Comparison of ENCODE assay signal across 17 cellular contexts in genomic region chr4:53671757-53672156, GRCh38.
A peak's percentile ranks its signal among the peaks of the same experiment; 100 is the strongest.
DNase-seq lines count a peak whose midpoint lies in the region; ATAC-seq, FAIRE-seq and TF ChIP-seq lines count a peak whose summit lies in the region.
"Had no signal": no experiment of that assay in that cellular context is flagged by ENCODE, and none has a peak within 500 bp of the region (broad histone marks: within the 10 kb centered on the region; RNA-seq: fewer than 3 reads in every experiment).

No MANE protein-coding gene starts in this region.

- TF ChIP-seq CTCF in right lobe of liver (IDR thresholded peaks at IDR 0.05), result no peak

- no peaks in the 10 kb centered on the region for H3K27me3 ChIP-seq in right lobe of liver
- H3K27me3 ChIP-seq: BE2C had no signal

- 6% methylated on average over 2 of the region's 2 CpGs for WGBS in right lobe of liver (ENCODE audit: insufficient coverage, low coverage, low lambda C conversion rate, missing lambda C conversion rate)

- FAIRE-seq in GM12891 (lab: Jason Lieb, UNC), result no peak
- FAIRE-seq: G401.6 had no signal

- H3K4me3 ChIP-seq in right lobe of liver, result no peak overlapping the region
- H3K4me3 ChIP-seq: HAP-1 had no signal

- no peak for TF ChIP-seq POLR2A in right lobe of liver (IDR thresholded peaks at IDR 0.05)
- no peak for TF ChIP-seq POLR2A in GM12891 (IDR thresholded peaks at IDR 0.05; ENCODE audit: low read depth, low read length)

- ATAC-seq in right lobe of liver (peak; percentile 96 to 99 (median 98)), GM21423 (IDR thresholded peaks at IDR 0.05; ENCODE audit: unreplicated experiment) (no peak)
- ATAC-seq: activated CD8-positive, alpha-beta memory T cell treated with anti-CD3 and anti-CD28 coated beads, Interleukin-2, amount 10 ng/mL, durations not matched to agents 7 days and 5 days; activated T-helper 17 cell treated with anti-CD3 and anti-CD28 coated beads, Interleukin-2, amount 50 U/mL, for 72 hours had no signal

- H3K27ac ChIP-seq in right lobe of liver, result no peak overlapping the region
- H3K27ac ChIP-seq: RWPE1 had no signal

- DNase-seq in NCI-H1694 treated with DMSO at 0.1 percent for 48 hours (lab: John Stamatoyannopoulos, UW) (peak; percentile 8), NCI-H1694 (lab: John Stamatoyannopoulos, UW) (no peak), NCI-H1930 (lab: John Stamatoyannopoulos, UW) (peak; percentile 30 to 35), NCI-H774 (lab: John Stamatoyannopoulos, UW) (peak; percentile 81), right lobe of liver (peak; percentile 46 to 77 (median 64)), GM12891 (ENCODE audit: insufficient read length, low spot score) (no peak), T-helper 1 cell (no peak)
- DNase-seq: activated CD8-positive, alpha-beta memory T cell treated with anti-CD3 and anti-CD28 coated beads, Interleukin-2, amount 10 ng/mL, durations not matched to agents 7 days and 5 days; BE2C; foreskin melanocyte; stimulated activated CD8-positive, alpha-beta memory T cell treated with anti-CD3 and anti-CD28 coated beads, Interleukin-4, amount 100 ng/mL, for 48 hours; SW 1271 had no signal

- H3K9me3 ChIP-seq in right lobe of liver, result no peaks in the 10 kb centered on the region
- H3K9me3 ChIP-seq: BE2C, HAP-1 had no signal

- H3K36me3 ChIP-seq in right lobe of liver, result no peaks in the 10 kb centered on the region
- H3K36me3 ChIP-seq: BE2C, HAP-1 had no signal

- H3K4me1 ChIP-seq in right lobe of liver, result peaks cover 0 to 18% (median 0%) of the 10 kb centered on the region in 4 donors
- H3K4me1 ChIP-seq: BE2C, HAP-1 had no signal

- intact Hi-C loops in right lobe of liver (cut with DNase I), result no loop called here

TF ChIP-seq in GM12891, 5 proteins besides CTCF, POLR2A, EP300 and RAD21:
- TF ChIP-seq TAF1 (IDR thresholded peaks at IDR 0.05; ENCODE audit: low read depth, low read length) (no peak), SPI1 (IDR thresholded peaks at IDR 0.05; ENCODE audit: low read depth, low read length) (no peak), PAX5 (IDR thresholded peaks at IDR 0.05; ENCODE audit: insufficient read depth, low read length, severe bottlenecking) (no peak)

Comparison
In these comparisons a context has a peak if more than half of its experiments do, and no peak if none do; other contexts are left out.
1. DNase-seq: peak in NCI-H1694 treated with DMSO at 0.1 percent for 48 hours (single experiment), NCI-H1930 (2 of 2), NCI-H774 (single experiment) and right lobe of liver (3 of 3); none in NCI-H1694 (single experiment), GM12891 (single experiment) and T-helper 1 cell (0 of 5).